Comparison of ENCODE assay signal across 1 cellular context in genomic region chr12:85688837-85689236, GRCh38.
TF ChIP-seq lines count a peak whose summit lies in the region.

No MANE protein-coding gene starts in this region.

TF ChIP-seq in endothelial cell of umbilical vein, 7 proteins besides CTCF, POLR2A, EP300 and RAD21:
- no peak for TF ChIP-seq MAX (IDR thresholded peaks at IDR 0.05; ENCODE audit: insufficient read depth, insufficient read length)
- TF ChIP-seq FOS (IDR thresholded peaks at IDR 0.05; ENCODE audit: borderline replicate concordance, insufficient read depth, low read length) = no peak
- no peak for TF ChIP-seq MYC (IDR thresholded peaks at IDR 0.05; ENCODE audit: low read depth, low read length)
- no peak for TF ChIP-seq POLR2AphosphoS5 (IDR thresholded peaks at IDR 0.05; ENCODE audit: insufficient read depth, low read depth, low read length)
- no peak for TF ChIP-seq EZH2 (IDR thresholded peaks at IDR 0.05; ENCODE audit: borderline replicate concordance, low read depth, low read length, severe bottlenecking)
- no peak for TF ChIP-seq GATA2 (IDR thresholded peaks at IDR 0.05; ENCODE audit: insufficient read depth, insufficient read length, low read depth, low read length)
- TF ChIP-seq JUN (IDR thresholded peaks at IDR 0.05; ENCODE audit: borderline replicate concordance, insufficient read depth, insufficient read length, low read depth) = no peak
